7 cellular contexts compared by ENCODE assay signal in the genomic region with DNA sequence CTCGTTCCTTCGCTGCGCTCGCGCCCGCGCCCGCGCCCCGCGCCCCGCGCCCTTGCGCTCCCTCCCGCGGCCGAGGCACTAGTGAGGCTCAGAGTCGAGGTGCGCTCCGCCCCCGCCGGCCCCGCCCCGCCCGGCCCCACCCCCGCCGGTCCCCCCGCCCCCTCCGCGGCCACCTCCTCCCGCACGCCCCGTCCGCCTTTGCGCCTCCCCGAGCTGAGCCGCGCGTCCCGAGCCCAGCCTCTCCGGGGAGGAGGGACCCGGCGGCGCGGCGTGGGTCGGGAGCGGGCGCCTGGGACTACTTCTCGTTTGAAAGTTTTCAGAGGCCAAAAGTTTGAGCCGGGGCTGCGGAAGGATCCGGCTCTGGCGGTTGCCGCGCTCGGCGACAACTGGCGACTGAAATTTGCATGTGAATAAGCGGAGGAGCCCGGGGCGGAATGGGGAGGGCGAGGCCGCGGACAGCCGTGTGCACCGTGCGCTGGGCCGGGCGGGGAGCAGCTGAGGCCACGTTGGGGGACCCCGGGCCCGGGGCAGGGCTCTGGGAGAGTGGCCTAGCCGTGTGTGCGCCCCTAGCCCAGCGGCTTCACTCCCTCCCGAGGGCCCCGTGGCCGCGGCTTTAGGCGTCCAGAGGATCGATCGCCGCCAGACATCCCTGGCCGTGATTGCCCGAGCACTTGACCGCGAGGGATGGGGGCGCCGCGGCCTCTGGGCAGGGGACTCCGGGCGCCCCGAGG. TPM values are rescaled to one million over a fixed set of nuclear protein-coding genes. Genes with fewer than 3 reads are reported as not detected.
DNase-seq lines count a peak whose midpoint lies in the region; ATAC-seq, FAIRE-seq and TF ChIP-seq lines count a peak whose summit lies in the region.

A gene (minus strand): TSS at position 83 of the 731 bp plus-strand sequence. CDS start 262 bp downstream, outside the sequence.

- peak; percentile 29 for DNase-seq in NCI-H128 (lab: John Stamatoyannopoulos, UW; ENCODE audit: unreplicated experiment)
- peak; percentile 76 to 83 (median 78) for DNase-seq in activated CD4-positive, CD25-positive, alpha-beta regulatory T cell (lab: John Stamatoyannopoulos, UW)
- DNase-seq in central memory CD4-positive, alpha-beta T cell, result peak; percentile 81
- peak; percentile 61 for DNase-seq in keratinocyte (ENCODE audit: low read depth, low spot score)
- DNase-seq in stimulated activated CD4-positive, alpha-beta T cell treated with anti-CD3 and anti-CD28 coated beads, Interleukin-15, amount 100 ng/mL, for 1 hour (ENCODE audit: low read depth in 1 of 2, low spot score in 1 of 2), result peak; percentile 76 to 80

- no peaks in the 10 kb centered on the region for H3K27me3 ChIP-seq in keratinocyte (ENCODE audit: control insufficient read depth, extremely low read depth, insufficient read depth, low read length)

- peak within 1 kb of the TSS; percentile 61 to 98 (median 89) for H3K4me3 ChIP-seq in keratinocyte (ENCODE audit: control insufficient read depth in 2 of 3, extremely low read depth in 1 of 3, insufficient read depth in 2 of 3, low read depth in 1 of 3, low read length in 3 of 3)

- H2AFZ ChIP-seq in keratinocyte (ENCODE audit: control insufficient read depth, low read length), result no peak within 1 kb of the TSS

- TF ChIP-seq CTCF in keratinocyte (optimal IDR thresholded peaks at IDR 0.05 in 1 of 3, IDR thresholded peaks at IDR 0.05 in 1 of 3, conservative IDR thresholded peaks at IDR 0.05 in 1 of 3; ENCODE audit: extremely low read depth in 1 of 3, insufficient read depth in 2 of 3, low read length in 3 of 3), result no peak

- peaks cover 37% of the 10 kb centered on the region for H3K4me1 ChIP-seq in keratinocyte (ENCODE audit: control insufficient read depth, extremely low read depth, insufficient read depth, low read length)

- no peaks in the 10 kb centered on the region for H3K9me3 ChIP-seq in keratinocyte (ENCODE audit: control insufficient read depth, low read depth, low read length)

- H3K9ac ChIP-seq in keratinocyte (ENCODE audit: control insufficient read depth, extremely low read depth, insufficient read depth, low read length), result peak within 1 kb of the TSS; percentile 84

- ATAC-seq in HG02623 (IDR thresholded peaks at IDR 0.05; ENCODE audit: unreplicated experiment), result peak; percentile 51

- peak within 1 kb of the TSS; percentile 81 for H3K4me2 ChIP-seq in keratinocyte (ENCODE audit: control insufficient read depth, extremely low read depth, insufficient read depth, low read depth, low read length)

- H3K79me2 ChIP-seq in keratinocyte (ENCODE audit: control insufficient read depth, insufficient read depth, low read length), result peaks cover 46% of the 10 kb centered on the region

- peak within 1 kb of the TSS; percentile 84 for H3K27ac ChIP-seq in keratinocyte (ENCODE audit: control insufficient read depth, insufficient read depth, low read length)

- peaks cover 21 to 22% of the 10 kb centered on the region in 2 experiments for H3K36me3 ChIP-seq in keratinocyte (ENCODE audit: control insufficient read depth in 2 of 2, extremely low read depth in 1 of 2, insufficient read depth in 2 of 2, low read length in 2 of 2)

- peaks cover 3% of the 10 kb centered on the region for H3K9me1 ChIP-seq in keratinocyte (ENCODE audit: control insufficient read depth, extremely low read depth, insufficient read depth, low read length)

- TF ChIP-seq POLR2A in GM15510 (IDR thresholded peaks at IDR 0.05; ENCODE audit: borderline replicate concordance, extremely low read depth, insufficient read length), result peak; percentile 58

- dilution Hi-C loops in keratinocyte (cut with MboI; ENCODE audit: extremely low pct_ligation_motif_present, low sequenced_read_pairs), result no loop called here

- peaks cover 33% of the 10 kb centered on the region for H4K20me1 ChIP-seq in keratinocyte (ENCODE audit: control insufficient read depth, extremely low read depth, insufficient read depth, low read length)

- FAIRE-seq in keratinocyte (lab: Jason Lieb, UNC), result no peak

RNA-seq across cellular contexts. Expression of the gene that starts here (rescaled TPM):
- polyA plus RNA-seq in keratinocyte, result 6.1 to 10.6 TPM (median 9.2 TPM) in 3 replicates
- polyA plus RNA-seq in keratinocyte (2011; ENCODE audit: low read depth), result 29.9 TPM
- 4.8 and 10.2 TPM in 2 replicates for polyA plus RNA-seq in keratinocyte (2011; cell fraction: cytosol; rRNA removed)
- 93.0 and 122 TPM in 2 replicates for polyA plus RNA-seq in keratinocyte (2011; cell fraction: nucleus; rRNA removed)
- polyA plus RNA-seq in keratinocyte (2012; ENCODE audit: low replicate concordance), result 34.8 and 46.5 TPM in 2 replicates
- polyA minus RNA-seq in keratinocyte, result 34.6 to 70.3 TPM (median 38.1 TPM) in 3 replicates
- polyA minus RNA-seq in keratinocyte (2011; cell fraction: cytosol; rRNA and poly(A)+ RNA removed), result 87.9 TPM
- 267 and 300 TPM in 2 replicates for polyA minus RNA-seq in keratinocyte (2011; cell fraction: nucleus; rRNA and poly(A)+ RNA removed)

Comparison
In these comparisons a context has a peak if more than half of its experiments do, and no peak if none do; other contexts are left out.
1. Peak in every context shown above with its lines: DNase-seq, ATAC-seq, H3K4me3 ChIP-seq and H3K27ac ChIP-seq.
2. DNase-seq: peak in every context shown above with its lines; median percentile 81 in central memory CD4-positive, alpha-beta T cell; 78 in activated CD4-positive, CD25-positive, alpha-beta regulatory T cell; 78 in stimulated activated CD4-positive, alpha-beta T cell treated with anti-CD3 and anti-CD28 coated beads, Interleukin-15, amount 100 ng/mL, for 1 hour; 61 in keratinocyte; 29 in NCI-H128.